ENCODE assay signal across 9 cellular contexts in the genomic region with DNA sequence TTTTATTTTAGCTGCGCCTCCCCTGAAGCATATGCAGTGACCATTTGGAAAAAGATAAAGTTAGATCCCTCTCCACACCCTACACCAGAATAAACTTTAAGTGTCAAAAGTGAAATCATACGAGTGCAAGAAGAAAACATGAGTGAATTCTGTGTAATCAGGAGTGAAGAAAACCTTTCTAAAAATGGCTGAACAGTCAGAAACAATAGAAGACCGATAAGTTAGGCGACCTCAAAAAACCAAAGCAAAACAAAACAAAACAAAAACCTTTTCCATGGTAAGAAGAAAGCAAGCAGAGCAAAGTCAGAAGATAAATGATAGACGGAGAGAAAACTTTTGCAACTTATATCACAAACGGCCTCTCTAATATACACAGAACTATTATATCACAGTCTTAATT. TPM values are rescaled to one million over a fixed set of nuclear protein-coding genes. Genes with fewer than 3 reads are reported as not detected.
"Had no signal": no experiment of that assay in that cellular context is flagged by ENCODE, and none has a peak within 500 bp of the region (broad histone marks: within the 10 kb centered on the region; RNA-seq: fewer than 3 reads in every experiment).

No MANE protein-coding gene starts in this region.

- H3K9ac ChIP-seq: KMS-11 had no signal

- H3K4me2 ChIP-seq: KMS-11 had no signal

- H3K27ac ChIP-seq: HL-60, KMS-11 had no signal

- FAIRE-seq: HepG2, HTR-8/SVneo had no signal

- ATAC-seq: HepG2 had no signal

- DNase-seq: IMR-90, KBM-7, KG1 had no signal

RNA-seq across cellular contexts. Expression of a gene that starts 17.5 kb away (rescaled TPM):
- total RNA-seq: HT-29, HT1080, IMR-90 had no signal
